In genomic region chr3:157695586-157695985, GRCh38 we compare ENCODE assay signal across 22 cellular contexts.
"Had no signal": no experiment of that assay in that cellular context is flagged by ENCODE, and none has a peak within 500 bp of the region (broad histone marks: within the 10 kb centered on the region; RNA-seq: fewer than 3 reads in every experiment).

No MANE protein-coding gene starts in this region.

- H3K9ac ChIP-seq: SK-N-SH had no signal

- H3K27me3 ChIP-seq: MG63 had no signal

- H3K27ac ChIP-seq: RWPE1 had no signal

- H3K4me3 ChIP-seq: MG63 had no signal

- H3K4me2 ChIP-seq: SK-N-SH had no signal

- H3K9me3 ChIP-seq: SK-N-SH had no signal

- H3K36me3 ChIP-seq: MG63 had no signal

- DNase-seq: IMR-90, KG1, MG63, NCI-H1092, NCI-H1105 treated with DMSO at 0.1 percent for 48 hours, NCI-H1417 treated with DMSO at 0.1 percent for 48 hours, NCI-H146, NCI-H1694 treated with DMSO at 0.1 percent for 48 hours, NCI-H1930, NCI-H2081, NCI-H2171, NCI-H226, NCI-H446, NCI-H510A, NCI-H524 treated with DMSO at 0.1 percent for 48 hours, NCI-H69, NCI-H774, SHP77, SK-N-SH, SW 1271, T-cell had no signal
